ENCODE assay signal across 13 cellular contexts in genomic region chr17:50264263-50265113, GRCh38. TPM values are rescaled to one million over a fixed set of nuclear protein-coding genes. Genes with fewer than 3 reads are reported as not detected.
DNase-seq lines count a peak whose midpoint lies in the region; ATAC-seq and TF ChIP-seq lines count a peak whose summit lies in the region.
"Had no signal": no experiment of that assay in that cellular context is flagged by ENCODE, and none has a peak within 500 bp of the region (broad histone marks: within the 10 kb centered on the region; RNA-seq: fewer than 3 reads in every experiment).

No MANE protein-coding gene starts in this region.

- H3K27me3 ChIP-seq in breast epithelium (no peaks in the 10 kb centered on the region), mammary epithelial cell (ENCODE audit: insufficient read depth, low read length) (no peaks in the 10 kb centered on the region), left lung (no peaks in the 10 kb centered on the region), vagina (no peaks in the 10 kb centered on the region)
- H3K27me3 ChIP-seq in CD4-positive, alpha-beta T cell (ENCODE audit: control insufficient read depth, insufficient read depth, low read length) = peaks cover 5% of the 10 kb centered on the region

- H3K27me3 Mint-ChIP-seq in CD4-positive, alpha-beta T cell = peaks cover 9% of the 10 kb centered on the region

- no peaks in the 10 kb centered on the region for H3K36me3 Mint-ChIP-seq in CD4-positive, alpha-beta T cell (ENCODE audit: low read depth)
- H3K36me3 Mint-ChIP-seq: activated CD4-positive, alpha-beta memory T cell treated with anti-CD3 and anti-CD28 coated beads for 36 hours had no signal

- in situ Hi-C loops in mammary epithelial cell (cut with MboI; ENCODE audit: low sequenced_read_pairs in 2 of 2) = no loop called here

- no TSS peak for BruUV-seq in mammary epithelial cell (replicated peaks; lab: Mats Ljungman, UMichigan)

- intact Hi-C loops in breast epithelium (cut with DNase I; ENCODE audit: low total_unique reads) (no loop called here), mammary epithelial cell (cut with micrococcal nuclease) (loop anchor here (1.0 kb wide), 1 partner anchor 11 kb away; no protein-coding TSS in a partner anchor), left lung (cut with DNase I) (no loop called here), vagina (cut with DNase I) (loop anchor here (5.0 kb wide), 1 partner anchor 42 kb away; no protein-coding TSS in a partner anchor)
- intact Hi-C loops in CD4-positive, alpha-beta T cell (cut with DNase I, micrococcal nuclease) = no loop called here

- no peaks in the 10 kb centered on the region for H3K36me3 ChIP-seq in breast epithelium
- H3K36me3 ChIP-seq in mammary epithelial cell (ENCODE audit: insufficient read depth, low read length) = no peaks in the 10 kb centered on the region
- H3K36me3 ChIP-seq in left lung = no peaks in the 10 kb centered on the region
- H3K36me3 ChIP-seq in vagina = no peaks in the 10 kb centered on the region
- H3K36me3 ChIP-seq: SJCRH30 had no signal

- peak overlapping the region in 1 of 3 donors; percentile 2 for H3K4me3 ChIP-seq in breast epithelium
- no peak overlapping the region for H3K4me3 ChIP-seq in mammary epithelial cell (replicated peaks in 1 of 3; ENCODE audit: insufficient read depth in 1 of 3, low read depth in 2 of 3, low read length in 3 of 3)
- no peak overlapping the region for H3K4me3 ChIP-seq in left lung
- peak overlapping the region; percentile 15 to 20 for H3K4me3 ChIP-seq in vagina
- H3K4me3 ChIP-seq: SJCRH30 had no signal

- DNase-seq in breast epithelium (ENCODE audit: low spot score in 2 of 2) (peak in 1 of 2 donors; percentile 47), mammary epithelial cell (no peak), astrocyte of the hippocampus (ENCODE audit: low read depth, low spot score) (peak; percentile 73), left lung (no peak), vagina (ENCODE audit: extremely low spot score in 2 of 2) (peak; percentile 87 to 93), LoVo (ENCODE audit: low spot score) (no peak)
- no peak for DNase-seq in stimulated activated CD4-positive, alpha-beta T cell treated with anti-CD3 and anti-CD28 coated beads, Interleukin-12 subunit alpha, Interleukin-12 subunit beta, amount 100 ng/mL, for 4 hours
- no peak for DNase-seq in CD4-positive, alpha-beta T cell
- DNase-seq: activated CD4-positive, alpha-beta memory T cell treated with anti-CD3 and anti-CD28 coated beads for 36 hours; NCI-H1694; SJCRH30 had no signal

- TF ChIP-seq POLR2A in breast epithelium (IDR thresholded peaks at IDR 0.05) = no peak
- no peak for TF ChIP-seq POLR2A in vagina (IDR thresholded peaks at IDR 0.05)

- H3K4me1 Mint-ChIP-seq in CD4-positive, alpha-beta T cell (ENCODE audit: low read depth) = no peaks in the 10 kb centered on the region

- WGBS in mammary epithelial cell (ENCODE audit: low coverage, missing lambda C conversion rate) = 84% methylated on average over 12 of the region's 23 CpGs

- CTCF ChIA-PET in mammary epithelial cell (lab: Charles Lee; ENCODE audit: low non-redundant PET) = no interaction called here
- CTCF ChIA-PET in CD4-positive, alpha-beta T cell (lab: Charles Lee) = no interaction called here

- no peak overlapping the region for H3K9ac ChIP-seq in mammary epithelial cell (ENCODE audit: insufficient read depth, low read length)

- no peak overlapping the region for H3K4me2 ChIP-seq in mammary epithelial cell (ENCODE audit: insufficient read depth, low read depth, low read length)

- H3K9me3 Mint-ChIP-seq in CD4-positive, alpha-beta T cell = no peaks in the 10 kb centered on the region
- H3K9me3 Mint-ChIP-seq: activated CD4-positive, alpha-beta memory T cell treated with anti-CD3 and anti-CD28 coated beads for 36 hours had no signal

- TF ChIP-seq CTCF in breast epithelium (IDR thresholded peaks at IDR 0.05) (no peak), mammary epithelial cell (conservative IDR thresholded peaks at IDR 0.05 in 1 of 2, IDR thresholded peaks at IDR 0.05 in 1 of 2; ENCODE audit: extremely low read depth in 1 of 2, insufficient read depth in 1 of 2, low read depth in 1 of 2, low read length in 2 of 2) (no peak), left lung (IDR thresholded peaks at IDR 0.05) (no peak), vagina (IDR thresholded peaks at IDR 0.05) (no peak)
- TF ChIP-seq CTCF in CD4-positive, alpha-beta T cell (IDR thresholded peaks at IDR 0.05) = no peak

- POLR2A ChIA-PET in CD4-positive, alpha-beta T cell (lab: Charles Lee) = no interaction called here

- ATAC-seq in left lung = peak; percentile 31
- ATAC-seq in CD4-positive, alpha-beta T cell (ENCODE audit: poor library complexity) = no peak

- peaks cover 12 to 23% of the 10 kb centered on the region in 2 donors for H3K4me1 ChIP-seq in breast epithelium
- H3K4me1 ChIP-seq in mammary epithelial cell (ENCODE audit: insufficient read depth, low read length) = peaks cover 13% of the 10 kb centered on the region
- peaks cover 15 to 30% of the 10 kb centered on the region in 2 donors for H3K4me1 ChIP-seq in left lung
- peaks cover 70% of the 10 kb centered on the region for H3K4me1 ChIP-seq in vagina

- H4K20me1 ChIP-seq in mammary epithelial cell (ENCODE audit: insufficient read depth, low read length) = no peaks in the 10 kb centered on the region

- H3K9me3 ChIP-seq in breast epithelium (no peaks in the 10 kb centered on the region), mammary epithelial cell (replicated peaks; ENCODE audit: insufficient read depth, low read length) (no peaks in the 10 kb centered on the region), left lung (no peaks in the 10 kb centered on the region), vagina (no peaks in the 10 kb centered on the region)
- H3K9me3 ChIP-seq in CD4-positive, alpha-beta T cell (ENCODE audit: control insufficient read depth, low read length) = no peaks in the 10 kb centered on the region
- H3K9me3 ChIP-seq: SJCRH30 had no signal

- H3K79me2 ChIP-seq in mammary epithelial cell (ENCODE audit: insufficient read depth, low read length) = no peaks in the 10 kb centered on the region

- no peak overlapping the region for H3K27ac Mint-ChIP-seq in CD4-positive, alpha-beta T cell
- H3K27ac Mint-ChIP-seq: activated CD4-positive, alpha-beta memory T cell treated with anti-CD3 and anti-CD28 coated beads for 36 hours had no signal

- dilution Hi-C loops in mammary epithelial cell (cut with HindIII; ENCODE audit: low sequenced_read_pairs) = loop anchor here (5.0 kb wide), 1 partner anchor 62 kb away; the partner anchor contains the start of gene COL1A1

- H2AFZ ChIP-seq in mammary epithelial cell (ENCODE audit: low read depth, low read length) = no peak overlapping the region

- no peak overlapping the region for H3K4me3 Mint-ChIP-seq in CD4-positive, alpha-beta T cell
- H3K4me3 Mint-ChIP-seq: activated CD4-positive, alpha-beta memory T cell treated with anti-CD3 and anti-CD28 coated beads for 36 hours had no signal

- H3K27ac ChIP-seq in breast epithelium (peak overlapping the region; percentile 44 to 87), mammary epithelial cell (ENCODE audit: insufficient read depth, low read depth, low read length) (no peak overlapping the region), left lung (no peak overlapping the region), vagina (peak overlapping the region; percentile 93)
- no peak overlapping the region for H3K27ac ChIP-seq in CD4-positive, alpha-beta T cell (ENCODE audit: low read depth, low read length)
- H3K27ac ChIP-seq: SJCRH30 had no signal

RNA-seq across cellular contexts. Expression of gene TMEM92, which starts 9.8 kb away (rescaled TPM):
- under 1 TPM in 1 of 3 donors, not detected in 2; 0.33 TPM for total RNA-seq in breast epithelium
- under 1 TPM in 1 of 2 donors, not detected in 1; under 0.01 TPM for total RNA-seq in mammary epithelial cell
- polyA plus RNA-seq in mammary epithelial cell = 1.3 TPM
- 3.0 TPM for polyA minus RNA-seq in mammary epithelial cell
- 10 to 100 TPM in 1 of 2 donors, 1 to 10 TPM in 1; 4.4 to 10.7 TPM for total RNA-seq in left lung
- total RNA-seq in vagina = 0.74 TPM
- not detected for total RNA-seq in CD4-positive, alpha-beta T cell
- total RNA-seq: fibroblast of villous mesenchyme, myocyte, SJCRH30 had no signal

Comparison
In these comparisons a context has a peak if more than half of its experiments do, and no peak if none do; other contexts are left out.
1. H3K27ac ChIP-seq: peak in breast epithelium (2 of 2) and vagina (single experiment); none in mammary epithelial cell (single experiment), left lung (0 of 2) and CD4-positive, alpha-beta T cell (single experiment).
2. intact Hi-C loops: an anchor here in mammary epithelial cell (1.0 kb wide) and vagina (5.0 kb wide); none called in breast epithelium, left lung and CD4-positive, alpha-beta T cell.
3. DNase-seq: peak in astrocyte of the hippocampus (single experiment) and vagina (2 of 2); none in mammary epithelial cell (single experiment), left lung (0 of 2), LoVo (single experiment), stimulated activated CD4-positive, alpha-beta T cell treated with anti-CD3 and anti-CD28 coated beads, Interleukin-12 subunit alpha, Interleukin-12 subunit beta, amount 100 ng/mL, for 4 hours (single experiment) and CD4-positive, alpha-beta T cell (0 of 10).
4. H3K4me3 ChIP-seq: peak in vagina (2 of 2); none in mammary epithelial cell (0 of 3) and left lung (0 of 2).